ENCODE assay signal across 8 cellular contexts in the genomic region with DNA sequence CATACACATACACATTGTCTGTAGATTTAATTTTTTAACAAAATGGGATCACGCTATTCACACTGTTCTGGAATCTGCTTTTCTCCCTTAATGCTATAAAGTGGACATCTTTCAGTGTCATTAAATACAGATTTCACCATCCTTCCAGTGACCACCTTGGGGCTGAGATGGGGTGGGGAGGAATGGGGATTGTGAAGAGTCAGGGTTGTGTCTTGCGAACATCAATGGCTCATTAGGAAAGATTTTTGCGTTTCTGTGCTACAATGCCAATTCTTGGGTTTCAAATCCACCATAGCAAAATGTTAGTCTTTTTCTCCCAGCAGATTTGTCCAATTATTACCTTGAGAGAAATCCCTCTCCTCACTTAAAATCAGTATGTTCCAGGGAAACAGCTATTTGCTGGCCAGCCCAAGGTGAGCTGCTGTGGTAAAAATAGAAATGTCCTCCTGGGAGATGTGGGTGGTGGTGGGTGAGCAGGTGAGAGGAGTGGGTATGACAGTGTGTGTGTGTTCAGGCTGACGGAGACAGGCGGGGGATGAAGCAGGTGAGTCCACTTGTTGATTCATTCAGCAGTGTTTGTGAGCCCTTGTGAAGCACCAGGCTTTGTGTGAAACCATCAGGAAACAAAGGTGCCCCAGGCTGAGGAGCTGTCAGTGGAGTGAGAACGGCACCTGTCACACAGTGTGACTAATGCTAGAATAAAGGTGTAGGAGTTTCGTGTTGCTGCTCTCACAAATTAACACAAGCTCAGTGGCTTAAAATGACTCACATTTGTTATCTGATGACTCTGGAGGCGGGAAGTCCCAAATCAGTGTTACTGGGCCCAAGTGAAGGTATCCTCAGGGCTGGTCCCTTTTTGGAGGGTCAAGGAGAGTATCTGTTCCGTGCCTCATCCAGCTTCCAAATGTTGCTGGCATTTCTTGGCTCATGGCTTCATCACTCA. TPM values are rescaled to one million over a fixed set of nuclear protein-coding genes. Genes with fewer than 3 reads are reported as not detected.
DNase-seq lines count a peak whose midpoint lies in the region; ATAC-seq and TF ChIP-seq lines count a peak whose summit lies in the region.

No MANE protein-coding gene starts in this region.

- H3K9me3 Mint-ChIP-seq in activated CD4-positive, alpha-beta T cell treated with anti-CD3 and anti-CD28 coated beads, Interleukin-2, amount 10 ng/mL, durations not matched to agents 24 days and 14 days: peaks cover 4% of the 10 kb centered on the region
- no peaks in the 10 kb centered on the region for H3K9me3 Mint-ChIP-seq in effector memory CD8-positive, alpha-beta T cell
- H3K9me3 Mint-ChIP-seq in progenitor cell of endocrine pancreas (ENCODE audit: low read depth): no peaks in the 10 kb centered on the region

- intact Hi-C loops in activated CD4-positive, alpha-beta T cell treated with anti-CD3 and anti-CD28 coated beads, Interleukin-2, amount 10 ng/mL, durations not matched to agents 24 days and 14 days (cut with micrococcal nuclease): loop anchor here (1.0 kb wide), 2 partner anchors 68 to 112 kb away; no protein-coding TSS in a partner anchor

- no peak overlapping the region; a peak in 1 of 22 replicates for H3K27ac ChIP-seq in BLaER1 treated with 17β-estradiol and CSF1 and Interleukin-3, amounts not matched to agents 10 nM and 100 nM
- H3K27ac ChIP-seq in KMS-11: no peak overlapping the region

- peaks cover 14 to 26% (median 21%) of the 10 kb centered on the region in 11 experiments for H4K20me1 ChIP-seq in BLaER1 treated with 17β-estradiol and CSF1 and Interleukin-3, amounts not matched to agents 10 nM and 100 nM
- no peaks in the 10 kb centered on the region for H4K20me1 ChIP-seq in KMS-11 (ENCODE audit: insufficient read depth)

- peaks cover 27% of the 10 kb centered on the region for H3K36me3 Mint-ChIP-seq in activated CD4-positive, alpha-beta T cell treated with anti-CD3 and anti-CD28 coated beads, Interleukin-2, amount 10 ng/mL, durations not matched to agents 24 days and 14 days (ENCODE audit: low read depth)
- H3K36me3 Mint-ChIP-seq in effector memory CD8-positive, alpha-beta T cell (ENCODE audit: insufficient read depth): peaks cover 24% of the 10 kb centered on the region
- peaks cover under 1% of the 10 kb centered on the region for H3K36me3 Mint-ChIP-seq in progenitor cell of endocrine pancreas (ENCODE audit: insufficient read depth)

- H3K27me3 ChIP-seq in BLaER1 treated with 17β-estradiol and CSF1 and Interleukin-3, amounts not matched to agents 10 nM and 100 nM: peaks cover 0 to 12% (median 4%) of the 10 kb centered on the region in 11 experiments; a peak in 7 of 22 replicates
- no peaks in the 10 kb centered on the region for H3K27me3 ChIP-seq in KMS-11 (ENCODE audit: insufficient read depth, low read depth)

- peaks cover 10 to 12% (median 11%) of the 10 kb centered on the region in 11 experiments; a peak in 18 of 22 replicates for H3K36me3 ChIP-seq in BLaER1 treated with 17β-estradiol and CSF1 and Interleukin-3, amounts not matched to agents 10 nM and 100 nM
- no peaks in the 10 kb centered on the region for H3K36me3 ChIP-seq in KMS-11 (ENCODE audit: insufficient read depth)

- peak overlapping the region; percentile 99 for H2AFZ ChIP-seq in KMS-11 (ENCODE audit: low read depth)

- H3K9ac ChIP-seq in BLaER1 treated with 17β-estradiol and CSF1 and Interleukin-3, amounts not matched to agents 10 nM and 100 nM: no peak overlapping the region; a peak in 2 of 22 replicates
- H3K9ac ChIP-seq in KMS-11: peak overlapping the region; percentile 84; the same call in 1 of the 2 replicates

- peak overlapping the region; percentile 87 for H3K27ac Mint-ChIP-seq in activated CD4-positive, alpha-beta T cell treated with anti-CD3 and anti-CD28 coated beads, Interleukin-2, amount 10 ng/mL, durations not matched to agents 24 days and 14 days
- H3K27ac Mint-ChIP-seq in effector memory CD8-positive, alpha-beta T cell: peak overlapping the region; percentile 73 to 97
- peak overlapping the region; percentile 99 for H3K27ac Mint-ChIP-seq in progenitor cell of endocrine pancreas

- ATAC-seq in effector memory CD8-positive, alpha-beta T cell (replicated peaks): peak; percentile 51

- DNase-seq in activated CD4-positive, alpha-beta T cell treated with anti-CD3 and anti-CD28 coated beads, Interleukin-2, amount 10 ng/mL, durations not matched to agents 24 days and 14 days: peak; percentile 84
- peak; percentile 28 to 30 (median 29) for DNase-seq in effector memory CD8-positive, alpha-beta T cell
- DNase-seq in progenitor cell of endocrine pancreas (ENCODE audit: low spot score, unreplicated experiment): no peak
- no peak for DNase-seq in C1 segment of cervical spinal cord (lab: John Stamatoyannopoulos, UW)
- DNase-seq in hippocampal formation (lab: John Stamatoyannopoulos, UW): no peak
- no peak for DNase-seq in NCI-H524 treated with DMSO at 0.1 percent for 48 hours (lab: John Stamatoyannopoulos, UW)

- peak overlapping the region; percentile 95 for H3K4me3 Mint-ChIP-seq in activated CD4-positive, alpha-beta T cell treated with anti-CD3 and anti-CD28 coated beads, Interleukin-2, amount 10 ng/mL, durations not matched to agents 24 days and 14 days
- H3K4me3 Mint-ChIP-seq in effector memory CD8-positive, alpha-beta T cell: peak overlapping the region; percentile 94 to 96
- H3K4me3 Mint-ChIP-seq in progenitor cell of endocrine pancreas (ENCODE audit: low read depth): peak overlapping the region; percentile 96

- H3K4me3 ChIP-seq in BLaER1 treated with 17β-estradiol and CSF1 and Interleukin-3, amounts not matched to agents 10 nM and 100 nM: peak overlapping the region in 4 of 10 experiments; percentile 81 to 88 (median 82); a peak in 7 of 20 replicates
- no peak overlapping the region for H3K4me3 ChIP-seq in KMS-11 (IDR thresholded peaks at IDR 0.05; ENCODE audit: insufficient read depth, low read depth, low read length)

- no peak for TF ChIP-seq CTCF in KMS-11 (conservative IDR thresholded peaks at IDR 0.05; ENCODE audit: low read depth, low read length)
- no peak for TF ChIP-seq CTCF in progenitor cell of endocrine pancreas (IDR thresholded peaks at IDR 0.05; ENCODE audit: unreplicated experiment)

- peak overlapping the region; percentile 81 to 99 (median 98); a peak in 21 of 22 replicates for H3K4me2 ChIP-seq in BLaER1 treated with 17β-estradiol and CSF1 and Interleukin-3, amounts not matched to agents 10 nM and 100 nM
- H3K4me2 ChIP-seq in KMS-11: peak overlapping the region; percentile 97

- H3K4me1 ChIP-seq in BLaER1 treated with 17β-estradiol and CSF1 and Interleukin-3, amounts not matched to agents 10 nM and 100 nM: peaks cover 26 to 44% (median 37%) of the 10 kb centered on the region in 10 experiments
- H3K4me1 ChIP-seq in KMS-11 (ENCODE audit: low read depth, poor library complexity, severe bottlenecking): peaks cover 35% of the 10 kb centered on the region

- peaks cover 12% of the 10 kb centered on the region for H3K79me2 ChIP-seq in KMS-11 (ENCODE audit: insufficient read depth, low read depth)

- H3K4me1 Mint-ChIP-seq in activated CD4-positive, alpha-beta T cell treated with anti-CD3 and anti-CD28 coated beads, Interleukin-2, amount 10 ng/mL, durations not matched to agents 24 days and 14 days: peaks cover 48% of the 10 kb centered on the region
- peaks cover 36 to 49% of the 10 kb centered on the region in 2 donors for H3K4me1 Mint-ChIP-seq in effector memory CD8-positive, alpha-beta T cell (ENCODE audit: low read depth in 2 of 2)
- H3K4me1 Mint-ChIP-seq in progenitor cell of endocrine pancreas (ENCODE audit: low read depth): peaks cover 21% of the 10 kb centered on the region

- peaks cover 0 to 7% (median 0%) of the 10 kb centered on the region in 11 experiments; a peak in 1 of 22 replicates for H3K9me3 ChIP-seq in BLaER1 treated with 17β-estradiol and CSF1 and Interleukin-3, amounts not matched to agents 10 nM and 100 nM (replicated peaks in 1 of 11)

- H3K27me3 Mint-ChIP-seq in activated CD4-positive, alpha-beta T cell treated with anti-CD3 and anti-CD28 coated beads, Interleukin-2, amount 10 ng/mL, durations not matched to agents 24 days and 14 days: peaks cover 11% of the 10 kb centered on the region
- H3K27me3 Mint-ChIP-seq in effector memory CD8-positive, alpha-beta T cell: peaks cover 0 to 10% of the 10 kb centered on the region in 2 donors
- H3K27me3 Mint-ChIP-seq in progenitor cell of endocrine pancreas: peaks cover 22% of the 10 kb centered on the region

RNA-seq across cellular contexts. Expression of gene CBX6, which starts 1.7 kb away (rescaled TPM):
- total RNA-seq in activated CD4-positive, alpha-beta T cell treated with anti-CD3 and anti-CD28 coated beads, Interleukin-2, amount 10 ng/mL, durations not matched to agents 24 days and 14 days: 178 and 180 TPM in 2 replicates
- total RNA-seq in progenitor cell of endocrine pancreas: 38.8 and 39.6 TPM in 2 replicates

RNA-seq across cellular contexts. Expression of gene NPTXR, which starts 29.9 kb away (rescaled TPM):
- 0.98 and 1.0 TPM in 2 replicates for total RNA-seq in activated CD4-positive, alpha-beta T cell treated with anti-CD3 and anti-CD28 coated beads, Interleukin-2, amount 10 ng/mL, durations not matched to agents 24 days and 14 days
- 4.7 TPM in 2 replicates for total RNA-seq in progenitor cell of endocrine pancreas

Comparison
In these comparisons a context has a peak if more than half of its experiments do, and no peak if none do; other contexts are left out.
1. DNase-seq: peak in activated CD4-positive, alpha-beta T cell treated with anti-CD3 and anti-CD28 coated beads, Interleukin-2, amount 10 ng/mL, durations not matched to agents 24 days and 14 days (single experiment) and effector memory CD8-positive, alpha-beta T cell (3 of 3); none in progenitor cell of endocrine pancreas (single experiment), C1 segment of cervical spinal cord (0 of 14), hippocampal formation (0 of 2) and NCI-H524 treated with DMSO at 0.1 percent for 48 hours (single experiment).
2. Peak in every context shown above with its lines, with median percentiles within 50 percentile points of each other: H3K27ac Mint-ChIP-seq and H3K4me3 Mint-ChIP-seq.